ENCODE assay signal across 26 cellular contexts in the genomic region with DNA sequence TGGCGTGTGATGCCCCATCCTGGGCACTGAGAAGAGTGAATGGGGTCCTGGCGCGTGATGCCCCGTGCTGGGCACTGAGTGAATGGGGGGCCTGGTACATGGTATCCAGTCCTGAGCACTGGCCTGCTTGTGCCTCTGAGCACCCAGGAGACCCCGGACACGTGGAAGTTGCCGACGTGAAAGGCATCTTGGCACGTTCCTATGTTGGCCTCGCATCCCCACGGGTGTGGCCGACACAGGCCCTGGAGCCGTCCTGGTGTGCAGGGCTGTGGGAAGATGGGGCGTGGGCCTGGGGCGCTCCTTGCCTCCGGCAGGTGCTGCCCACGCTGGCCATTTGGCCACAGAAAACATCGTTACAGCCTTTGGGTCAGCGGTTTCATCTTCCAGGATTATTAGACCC. TPM values are rescaled to one million over a fixed set of nuclear protein-coding genes. Genes with fewer than 3 reads are reported as not detected.
"Had no signal": no experiment of that assay in that cellular context is flagged by ENCODE, and none has a peak within 500 bp of the region (broad histone marks: within the 10 kb centered on the region; RNA-seq: fewer than 3 reads in every experiment).

No MANE protein-coding gene starts in this region.

- ATAC-seq: activated CD4-positive, alpha-beta T cell treated with anti-CD3 and anti-CD28 coated beads for 36 hours; effector memory CD8-positive, alpha-beta T cell; gastrocnemius medialis; left lobe of liver had no signal

- DNase-seq: activated CD4-positive, alpha-beta T cell treated with anti-CD3 and anti-CD28 coated beads for 36 hours; activated CD4-positive, alpha-beta T cell treated with anti-CD3 and anti-CD28 coated beads, Interleukin-2, amount 50 U/mL, for 4 hours; activated CD4-positive, CD25-positive, alpha-beta regulatory T cell; activated effector memory CD4-positive, alpha-beta T cell treated with anti-CD3 and anti-CD28 coated beads, Interleukin-2, amount 50 U/mL, for 16 hours; activated naive CD4-positive, alpha-beta T cell treated with anti-CD3 and anti-CD28 coated beads for 36 hours; activated naive CD8-positive, alpha-beta T cell treated with anti-CD3 and anti-CD28 coated beads for 36 hours; activated T-cell treated with anti-CD3 and anti-CD28 coated beads, Interleukin-2, amount 50 U/mL, for 1 hour; cortex of kidney; effector memory CD8-positive, alpha-beta T cell; erythroblast; gastrocnemius medialis; glutamatergic neuron; immature natural killer cell; mammary epithelial cell; naive B cell; nephron progenitor cell; stimulated activated naive CD4-positive, alpha-beta T cell treated with Interleukin-2 at 50 U/mL for 16 hours; T-helper 1 cell had no signal

- H3K27me3 ChIP-seq: adrenal gland, ascending aorta, cardiac muscle cell, hepatocyte, tibial nerve had no signal

- H3K4me3 ChIP-seq: adrenal gland, ascending aorta, cardiac muscle cell, gastrocnemius medialis, hepatocyte, tibial nerve had no signal

- H2AFZ ChIP-seq: hepatocyte had no signal

- H3K36me3 ChIP-seq: adrenal gland, ascending aorta, cardiac muscle cell, gastrocnemius medialis, tibial nerve had no signal

- H3K4me2 ChIP-seq: hepatocyte had no signal

- H3K4me1 ChIP-seq: adrenal gland, ascending aorta, gastrocnemius medialis had no signal

- H3K9me3 ChIP-seq: adrenal gland, gastrocnemius medialis had no signal

- H3K79me2 ChIP-seq: hepatocyte had no signal

- H3K27ac ChIP-seq: adrenal gland, ascending aorta, cardiac muscle cell, gastrocnemius medialis, hepatocyte, tibial nerve had no signal

- FAIRE-seq: urothelium cell line had no signal

RNA-seq across cellular contexts. Expression of gene CFAP46, which starts 35.5 kb away (rescaled TPM):
- total RNA-seq: activated naive CD4-positive, alpha-beta T cell treated with anti-CD3 and anti-CD28 coated beads for 36 hours; activated T-helper 1 cell treated with anti-CD3 and anti-CD28 coated beads, Interleukin-12 subunit alpha, Interleukin-12 subunit beta, Interleukin-2, Interleukin-4 antibody, amounts not matched to agents 30 ng/mL and 10 ng/mL and 1 ng/mL, durations not matched to agents 14 hours and 24 hours and 36 hours; ascending aorta had no signal
- polyA plus RNA-seq: immature natural killer cell, mammary epithelial cell had no signal
